ENCODE assay signal across 23 cellular contexts in the genomic region with DNA sequence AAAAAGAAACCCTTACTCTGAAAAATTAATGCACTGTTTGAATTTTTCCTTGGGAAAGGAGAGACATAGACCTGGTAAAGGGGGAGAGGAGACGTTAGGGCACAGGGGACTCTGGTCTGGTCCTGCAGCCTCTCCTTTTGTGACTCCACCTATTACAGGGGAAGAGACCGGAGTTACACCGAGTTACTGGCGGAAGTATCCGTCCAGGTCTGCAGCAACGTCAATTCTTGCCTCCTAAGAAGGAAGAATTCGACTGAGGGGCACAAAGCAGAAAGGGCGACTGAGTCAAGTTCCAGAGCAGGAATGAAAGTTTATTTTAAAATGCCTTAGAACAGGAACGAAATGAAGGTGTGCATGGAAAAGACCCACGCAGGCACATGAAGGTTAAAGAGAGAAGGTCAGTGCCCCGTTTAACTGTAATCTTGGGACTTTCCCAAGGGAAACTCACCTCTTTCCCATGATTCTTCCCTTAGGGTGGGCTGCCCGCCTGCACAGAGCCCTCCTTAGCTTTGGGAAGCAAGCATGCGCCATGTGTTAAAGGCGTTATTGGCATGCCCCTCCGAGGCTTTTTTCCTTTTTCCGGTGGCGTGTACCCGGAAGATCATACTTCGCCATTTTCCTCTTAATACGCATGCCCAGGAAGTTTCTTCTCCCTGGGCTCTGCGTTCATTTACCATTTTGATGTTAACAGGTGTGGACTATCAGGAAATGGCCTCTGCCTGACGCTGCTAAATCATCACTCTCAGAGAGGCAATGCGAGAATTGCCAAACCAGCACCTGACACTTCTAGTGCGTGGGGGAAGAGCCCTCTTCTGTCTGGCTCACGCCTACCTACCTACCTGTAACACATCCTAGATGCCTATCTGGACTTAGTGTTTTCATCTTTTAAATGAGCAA.
DNase-seq lines count a peak whose midpoint lies in the region; ATAC-seq, FAIRE-seq and TF ChIP-seq lines count a peak whose summit lies in the region.
"Had no signal": no experiment of that assay in that cellular context is flagged by ENCODE, and none has a peak within 500 bp of the region (broad histone marks: within the 10 kb centered on the region; RNA-seq: fewer than 3 reads in every experiment).

No MANE protein-coding gene starts in this region.

- no peaks in the 10 kb centered on the region for H3K79me2 ChIP-seq in K562 (ENCODE audit: control insufficient read depth, insufficient read depth, low read length)

- no peaks in the 10 kb centered on the region for H4K20me1 ChIP-seq in K562 (replicated peaks; ENCODE audit: control insufficient read depth, insufficient read depth, low read length)
- H4K20me1 ChIP-seq: BLaER1 had no signal

- no peaks in the 10 kb centered on the region for H3K9me3 Mint-ChIP-seq in activated naive CD4-positive, alpha-beta T cell treated with anti-CD3 and anti-CD28 coated beads, Interleukin-2, amount 10 ng/mL, durations not matched to agents 7 days and 5 days
- H3K9me3 Mint-ChIP-seq: H9 had no signal

- no peak overlapping the region for H2AFZ ChIP-seq in K562 (ENCODE audit: low read depth, low read length)

- no peak for FAIRE-seq in K562 (lab: Jason Lieb, UNC)
- FAIRE-seq: A549, GM12878, GM19239, HTR-8/SVneo had no signal

- H3K27ac ChIP-seq in K562 (ENCODE audit: extremely low read depth, low read depth, low read length): no peak overlapping the region
- peak overlapping the region in 1 of 2 donors; percentile 24 for H3K27ac ChIP-seq in testis
- H3K27ac ChIP-seq: 22Rv1, A549, BLaER1 had no signal

- TF ChIP-seq RAD21 in K562 (CRISPR knock-in tag; conservative IDR thresholded peaks at IDR 0.05 in 1 of 2, IDR thresholded peaks at IDR 0.05 in 1 of 2): no peak

- CTCF ChIA-PET in activated naive CD4-positive, alpha-beta T cell treated with anti-CD3 and anti-CD28 coated beads, Interleukin-2, amount 10 ng/mL, durations not matched to agents 7 days and 5 days (lab: Charles Lee): no interaction called here
- CTCF ChIA-PET in K562 (lab: Yijun Ruan, JAX; ENCODE audit: low intra/inter-chr PET ratio): no interaction called here

- no peak overlapping the region for H3K4me2 ChIP-seq in K562 (ENCODE audit: insufficient read depth, low read length)
- H3K4me2 ChIP-seq: A549, BLaER1 had no signal

- H3K9me1 ChIP-seq in K562 (ENCODE audit: control insufficient read depth, insufficient read depth, low read length): no peaks in the 10 kb centered on the region

- no peaks in the 10 kb centered on the region for H3K27me3 ChIP-seq in K562 (ENCODE audit: control insufficient read depth in 2 of 2, insufficient read depth in 2 of 2, low read length in 2 of 2)
- no peaks in the 10 kb centered on the region for H3K27me3 ChIP-seq in testis
- H3K27me3 ChIP-seq: BLaER1 had no signal

- TF ChIP-seq CTCF in K562 (IDR thresholded peaks at IDR 0.05 in 2 of 3, conservative IDR thresholded peaks at IDR 0.05 in 1 of 3; ENCODE audit: insufficient read depth in 2 of 3, low read depth in 1 of 3, low read length in 3 of 3) (no peak), testis (IDR thresholded peaks at IDR 0.05) (no peak)

- no peaks in the 10 kb centered on the region for H3K4me1 ChIP-seq in K562 (replicated peaks in 1 of 2; ENCODE audit: control insufficient read depth in 2 of 2, insufficient read depth in 2 of 2, low read length in 2 of 2)
- no peaks in the 10 kb centered on the region for H3K4me1 ChIP-seq in testis
- H3K4me1 ChIP-seq: A549, BLaER1 had no signal

- TF ChIP-seq EP300 in K562 (IDR thresholded peaks at IDR 0.05; ENCODE audit: low read length): no peak

- peak overlapping the region; percentile 29 for H3K27ac Mint-ChIP-seq in activated naive CD4-positive, alpha-beta T cell treated with anti-CD3 and anti-CD28 coated beads, Interleukin-2, amount 10 ng/mL, durations not matched to agents 7 days and 5 days
- H3K27ac Mint-ChIP-seq: CD4-positive, CD25-positive, alpha-beta regulatory T cell had no signal

- intact Hi-C loops in K562 (cut with micrococcal nuclease) (no loop called here), testis (cut with DNase I; ENCODE audit: low total_unique reads) (no loop called here)

- no peaks in the 10 kb centered on the region for H3K4me1 Mint-ChIP-seq in activated naive CD4-positive, alpha-beta T cell treated with anti-CD3 and anti-CD28 coated beads, Interleukin-2, amount 10 ng/mL, durations not matched to agents 7 days and 5 days
- H3K4me1 Mint-ChIP-seq: CD4-positive, CD25-positive, alpha-beta regulatory T cell; CD8-positive, alpha-beta memory T cell; H9 had no signal

- H3K9ac ChIP-seq in K562 (ENCODE audit: insufficient read depth in 1 of 2, low read depth in 2 of 2, low read length in 2 of 2): no peak overlapping the region
- H3K9ac ChIP-seq: BLaER1 had no signal

- no peaks in the 10 kb centered on the region for H3K9me3 ChIP-seq in K562 (replicated peaks; ENCODE audit: control insufficient read depth, insufficient read depth, low read depth, low read length)
- no peaks in the 10 kb centered on the region for H3K9me3 ChIP-seq in testis
- H3K9me3 ChIP-seq: A549, BLaER1 had no signal

- H3K27me3 Mint-ChIP-seq in activated naive CD4-positive, alpha-beta T cell treated with anti-CD3 and anti-CD28 coated beads, Interleukin-2, amount 10 ng/mL, durations not matched to agents 7 days and 5 days: no peaks in the 10 kb centered on the region
- H3K27me3 Mint-ChIP-seq: CD4-positive, CD25-positive, alpha-beta regulatory T cell had no signal

- H3K36me3 Mint-ChIP-seq in activated naive CD4-positive, alpha-beta T cell treated with anti-CD3 and anti-CD28 coated beads, Interleukin-2, amount 10 ng/mL, durations not matched to agents 7 days and 5 days: no peaks in the 10 kb centered on the region
- H3K36me3 Mint-ChIP-seq: CD4-positive, CD25-positive, alpha-beta regulatory T cell; CD8-positive, alpha-beta memory T cell had no signal

- POLR2A ChIA-PET in K562 (lab: Yijun Ruan, JAX): no interaction called here

- H3K4me3 ChIP-seq in K562 (no peak overlapping the region), testis (peak overlapping the region; percentile 29 to 45)
- H3K4me3 ChIP-seq: A549, BLaER1, GM12878 had no signal

- H3K36me3 ChIP-seq in K562 (ENCODE audit: control insufficient read depth, insufficient read depth, low read length): no peaks in the 10 kb centered on the region
- H3K36me3 ChIP-seq in testis (ENCODE audit: low read depth, missing control alignments): no peaks in the 10 kb centered on the region
- H3K36me3 ChIP-seq: BLaER1 had no signal

- in situ Hi-C loops in K562 (cut with MboI): no loop called here

- H3K4me3 Mint-ChIP-seq in activated naive CD4-positive, alpha-beta T cell treated with anti-CD3 and anti-CD28 coated beads, Interleukin-2, amount 10 ng/mL, durations not matched to agents 7 days and 5 days: no peak overlapping the region
- H3K4me3 Mint-ChIP-seq: CD4-positive, CD25-positive, alpha-beta regulatory T cell; CD8-positive, alpha-beta memory T cell; H9 had no signal

- no peak for DNase-seq in activated naive CD4-positive, alpha-beta T cell treated with anti-CD3 and anti-CD28 coated beads, Interleukin-2, amount 10 ng/mL, durations not matched to agents 7 days and 5 days
- DNase-seq in activated naive CD4-positive, alpha-beta T cell (lab: John Stamatoyannopoulos, UW): no peak
- DNase-seq in RPMI8226 (peak; percentile 66), K562 (ENCODE audit: extremely low read depth in 1 of 4, low spot score in 3 of 4) (no peak), testis (peak; percentile 31), NCI-H1417 treated with DMSO at 0.1 percent for 48 hours (lab: John Stamatoyannopoulos, UW) (no peak)
- DNase-seq in activated CD4-positive, alpha-beta T cell treated with anti-CD3 and anti-CD28 coated beads for 48 hours: no peak
- DNase-seq in stimulated activated CD4-positive, alpha-beta T cell treated with anti-CD3 and anti-CD28 coated beads, Interleukin-2, amount 100 ng/mL, for 24 hours: no peak
- DNase-seq: CD4-positive, CD25-positive, alpha-beta regulatory T cell; CD8-positive, alpha-beta memory T cell; COR-L47; DMS 273 treated with DMSO at 0.1 percent for 48 hours; DMS53; DND-41; EL; H9; IMR-90 had no signal

- ATAC-seq in K562: no peak
- ATAC-seq: A549, GM12878 had no signal

- TF ChIP-seq POLR2A in K562 (conservative IDR thresholded peaks at IDR 0.05) (no peak), testis (IDR thresholded peaks at IDR 0.05) (no peak)

- 0% methylated on average over 24 of the region's 25 CpGs for WGBS in K562 (ENCODE audit: insufficient coverage, low coverage, missing lambda C conversion rate)
- WGBS in testis, 2 donors: 65 to 66% methylated on average over 25 of the region's 25 CpGs

- BruUV-seq in K562 (replicated peaks; lab: Mats Ljungman, UMichigan): no TSS peak

TF ChIP-seq in K562, 482 proteins besides CTCF, POLR2A, EP300 and RAD21 (continues in another document):
- TF ChIP-seq NRF1 (conservative IDR thresholded peaks at IDR 0.05 in 1 of 2, IDR thresholded peaks at IDR 0.05 in 1 of 2): 0 out of 4 replicates have a peak, but pooled peaks of 1 of the 2 experiments have one; percentile 19
- TF ChIP-seq, protein P1, sequence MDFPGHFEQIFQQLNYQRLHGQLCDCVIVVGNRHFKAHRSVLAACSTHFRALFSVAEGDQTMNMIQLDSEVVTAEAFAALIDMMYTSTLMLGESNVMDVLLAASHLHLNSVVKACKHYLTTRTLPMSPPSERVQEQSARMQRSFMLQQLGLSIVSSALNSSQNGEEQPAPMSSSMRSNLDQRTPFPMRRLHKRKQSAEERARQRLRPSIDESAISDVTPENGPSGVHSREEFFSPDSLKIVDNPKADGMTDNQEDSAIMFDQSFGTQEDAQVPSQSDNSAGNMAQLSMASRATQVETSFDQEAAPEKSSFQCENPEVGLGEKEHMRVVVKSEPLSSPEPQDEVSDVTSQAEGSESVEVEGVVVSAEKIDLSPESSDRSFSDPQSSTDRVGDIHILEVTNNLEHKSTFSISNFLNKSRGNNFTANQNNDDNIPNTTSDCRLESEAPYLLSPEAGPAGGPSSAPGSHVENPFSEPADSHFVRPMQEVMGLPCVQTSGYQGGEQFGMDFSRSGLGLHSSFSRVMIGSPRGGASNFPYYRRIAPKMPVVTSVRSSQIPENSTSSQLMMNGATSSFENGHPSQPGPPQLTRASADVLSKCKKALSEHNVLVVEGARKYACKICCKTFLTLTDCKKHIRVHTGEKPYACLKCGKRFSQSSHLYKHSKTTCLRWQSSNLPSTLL (IDR thresholded peaks at IDR 0.05): no peak
- TF ChIP-seq ZSCAN29 (IDR thresholded peaks at IDR 0.05): no peak

Comparison
In these comparisons a context has a peak if more than half of its experiments do, and no peak if none do; other contexts are left out.
1. DNase-seq: peak in RPMI8226 (single experiment) and testis (single experiment); none in activated naive CD4-positive, alpha-beta T cell treated with anti-CD3 and anti-CD28 coated beads, Interleukin-2, amount 10 ng/mL, durations not matched to agents 7 days and 5 days (single experiment), activated naive CD4-positive, alpha-beta T cell (0 of 4), K562 (0 of 4), activated CD4-positive, alpha-beta T cell treated with anti-CD3 and anti-CD28 coated beads for 48 hours (single experiment), NCI-H1417 treated with DMSO at 0.1 percent for 48 hours (single experiment) and stimulated activated CD4-positive, alpha-beta T cell treated with anti-CD3 and anti-CD28 coated beads, Interleukin-2, amount 100 ng/mL, for 24 hours (0 of 2).